ENCODE assay signal across 9 cellular contexts in genomic region chr19:39083983-39084731, GRCh38. TPM values are rescaled to one million over a fixed set of nuclear protein-coding genes. Genes with fewer than 3 reads are reported as not detected.
DNase-seq lines count a peak whose midpoint lies in the region; ATAC-seq and TF ChIP-seq lines count a peak whose summit lies in the region.
"Had no signal": no experiment of that assay in that cellular context is flagged by ENCODE, and none has a peak within 500 bp of the region (broad histone marks: within the 10 kb centered on the region; RNA-seq: fewer than 3 reads in every experiment).

ACP7 (plus strand) TSS chr19:39084368; CDS start chr19:39085270, 902 bp downstream.

- peak within 1 kb of the TSS; percentile 35 to 72 for H3K4me3 ChIP-seq in Panc1 (ENCODE audit: low read depth in 2 of 2, low read length in 2 of 2)
- peak within 1 kb of the TSS; percentile 59 for H3K4me3 ChIP-seq in iPS-18a (ENCODE audit: low read length)

- DNase-seq in Panc1 (ENCODE audit: low read depth, low spot score), result no peak
- peak; percentile 20 to 21 for DNase-seq in stimulated activated naive CD8-positive, alpha-beta T cell treated with anti-CD3 and anti-CD28 coated beads, Interleukin-15, amount 100 ng/mL, for 72 hours
- no peak for DNase-seq in RPMI8226
- DNase-seq in LoVo (ENCODE audit: low spot score), result no peak

- POLR2A ChIA-PET in Panc1 (lab: Charles Lee), result interaction anchor here (0.6 kb wide), 2 partner anchors 11 to 73 kb away, joined by 3 to 12 read pairs; no protein-coding TSS in a partner anchor

- CTCF ChIA-PET in Panc1 (lab: Charles Lee), result interaction anchor here (0.6 to 1.0 kb wide), 3 partner anchors 9 to 193 kb away, joined by 3 read pairs; no protein-coding TSS in a partner anchor

- H3K9me3 ChIP-seq in Panc1 (ENCODE audit: control insufficient read depth, insufficient read depth, low read depth, low read length) (no peaks in the 10 kb centered on the region), iPS-18a (ENCODE audit: control insufficient read depth, low read depth, low read length) (no peaks in the 10 kb centered on the region)

- intact Hi-C loops in Panc1 (cut with micrococcal nuclease; ENCODE audit: unreplicated experiment), result no loop called here

- peak within 1 kb of the TSS; percentile 67 for H3K27ac ChIP-seq in Panc1 (ENCODE audit: low read length)
- no peak within 1 kb of the TSS for H3K27ac ChIP-seq in iPS-18a (ENCODE audit: low read length)

- H3K27me3 ChIP-seq in Panc1 (ENCODE audit: control insufficient read depth, insufficient read depth, low read length) (no peaks in the 10 kb centered on the region), iPS-18a (ENCODE audit: control insufficient read depth, insufficient read depth, low read length) (peaks cover 38% of the 10 kb centered on the region)

- peaks cover 27% of the 10 kb centered on the region for H3K27me3 Mint-ChIP-seq in activated naive CD4-positive, alpha-beta T cell treated with anti-CD3 and anti-CD28 coated beads, Interleukin-2, amount 50 U/mL, for 24 hours
- peaks cover 49% of the 10 kb centered on the region for H3K27me3 Mint-ChIP-seq in stimulated activated naive CD8-positive, alpha-beta T cell treated with anti-CD3 and anti-CD28 coated beads, Interleukin-15, amount 100 ng/mL, for 72 hours

- H3K36me3 ChIP-seq in Panc1 (ENCODE audit: control insufficient read depth, insufficient read depth, low read length), result no peaks in the 10 kb centered on the region
- H3K36me3 ChIP-seq in iPS-18a (ENCODE audit: control insufficient read depth, low read depth, low read length), result no peaks in the 10 kb centered on the region

- H3K9me3 Mint-ChIP-seq in activated naive CD4-positive, alpha-beta T cell treated with anti-CD3 and anti-CD28 coated beads, Interleukin-2, amount 50 U/mL, for 24 hours, result no peaks in the 10 kb centered on the region
- H3K9me3 Mint-ChIP-seq in stimulated activated naive CD8-positive, alpha-beta T cell treated with anti-CD3 and anti-CD28 coated beads, Interleukin-15, amount 100 ng/mL, for 72 hours, result no peaks in the 10 kb centered on the region

- H3K4me3 Mint-ChIP-seq in activated naive CD4-positive, alpha-beta T cell treated with anti-CD3 and anti-CD28 coated beads, Interleukin-2, amount 50 U/mL, for 24 hours, result peak within 1 kb of the TSS; percentile 79
- H3K4me3 Mint-ChIP-seq in stimulated activated naive CD8-positive, alpha-beta T cell treated with anti-CD3 and anti-CD28 coated beads, Interleukin-15, amount 100 ng/mL, for 72 hours, result peak within 1 kb of the TSS; percentile 75 to 83

- no TSS peak for BruUV-seq in Panc1 (replicated peaks; lab: Mats Ljungman, UMichigan)

- TF ChIP-seq CTCF in Panc1 (IDR thresholded peaks at IDR 0.05), result no peak

- H3K4me1 ChIP-seq in Panc1 (ENCODE audit: control insufficient read depth, insufficient read depth, low read length) (peaks cover 52% of the 10 kb centered on the region), iPS-18a (ENCODE audit: control insufficient read depth, low read depth, low read length) (peaks cover 8% of the 10 kb centered on the region)

- peak within 1 kb of the TSS; percentile 4 for H3K27ac Mint-ChIP-seq in activated naive CD4-positive, alpha-beta T cell treated with anti-CD3 and anti-CD28 coated beads, Interleukin-2, amount 50 U/mL, for 24 hours
- H3K27ac Mint-ChIP-seq in stimulated activated naive CD8-positive, alpha-beta T cell treated with anti-CD3 and anti-CD28 coated beads, Interleukin-15, amount 100 ng/mL, for 72 hours, result peak within 1 kb of the TSS; percentile 6 to 83

- in situ Hi-C loops in Panc1 (cut with HindIII; ENCODE audit: low pct_unique_long_range_greater_than_20kb, low sequenced_read_pairs), result no loop called here

- ATAC-seq in Panc1 (peak; percentile 64), GM21529 (IDR thresholded peaks at IDR 0.05; ENCODE audit: unreplicated experiment) (no peak), HG02610 (IDR thresholded peaks at IDR 0.05; ENCODE audit: unreplicated experiment) (no peak)
- peak; percentile 86 for ATAC-seq in stimulated activated naive CD8-positive, alpha-beta T cell treated with anti-CD3 and anti-CD28 coated beads, Interleukin-15, amount 100 ng/mL, for 72 hours

- peaks cover 10% of the 10 kb centered on the region for H3K4me1 Mint-ChIP-seq in activated naive CD4-positive, alpha-beta T cell treated with anti-CD3 and anti-CD28 coated beads, Interleukin-2, amount 50 U/mL, for 24 hours
- peaks cover 27% of the 10 kb centered on the region for H3K4me1 Mint-ChIP-seq in stimulated activated naive CD8-positive, alpha-beta T cell treated with anti-CD3 and anti-CD28 coated beads, Interleukin-15, amount 100 ng/mL, for 72 hours

- H3K9ac ChIP-seq in iPS-18a (ENCODE audit: low read length), result no peak within 1 kb of the TSS

- H3K36me3 Mint-ChIP-seq in activated naive CD4-positive, alpha-beta T cell treated with anti-CD3 and anti-CD28 coated beads, Interleukin-2, amount 50 U/mL, for 24 hours, result no peaks in the 10 kb centered on the region

RNA-seq across cellular contexts. Expression of gene ACP7, which starts in this region (rescaled TPM):
- 10.3 TPM for total RNA-seq in Panc1 (2021; ENCODE audit: unreplicated experiment)
- 8.1 TPM for polyA plus RNA-seq in Panc1 (2012; ENCODE audit: insufficient read length)
- total RNA-seq: activated CD8-positive, alpha-beta memory T cell treated with anti-CD3 and anti-CD28 coated beads for 36 hours had no signal

Comparison
In these comparisons a context has a peak if more than half of its experiments do, and no peak if none do; other contexts are left out.
1. ATAC-seq: peak in Panc1 (single experiment) and stimulated activated naive CD8-positive, alpha-beta T cell treated with anti-CD3 and anti-CD28 coated beads, Interleukin-15, amount 100 ng/mL, for 72 hours (single experiment); none in GM21529 (single experiment) and HG02610 (single experiment).
2. DNase-seq: peak in stimulated activated naive CD8-positive, alpha-beta T cell treated with anti-CD3 and anti-CD28 coated beads, Interleukin-15, amount 100 ng/mL, for 72 hours (2 of 2); none in Panc1 (single experiment), RPMI8226 (single experiment) and LoVo (single experiment).